8 cellular contexts compared by ENCODE assay signal in genomic region chr2:84939426-84940087, GRCh38.
DNase-seq lines count a peak whose midpoint lies in the region; ATAC-seq and TF ChIP-seq lines count a peak whose summit lies in the region.

No MANE protein-coding gene starts in this region.

- peak overlapping the region; percentile 46 to 48 for H3K4me3 ChIP-seq in duodenal mucosa (ENCODE audit: low read depth in 1 of 2, low read length in 2 of 2)
- H3K4me3 ChIP-seq in WERI-Rb-1 (ENCODE audit: low read depth, low read length), result no peak overlapping the region

- H3K27ac ChIP-seq in duodenal mucosa (ENCODE audit: low read depth, low read length) (peak overlapping the region; percentile 46), WERI-Rb-1 (no peak overlapping the region)

- no peak for TF ChIP-seq CTCF in WERI-Rb-1 (IDR thresholded peaks at IDR 0.05; ENCODE audit: low read depth, low read length)

- H3K9ac ChIP-seq in duodenal mucosa (ENCODE audit: low read depth in 1 of 2, low read length in 2 of 2), result peak overlapping the region; percentile 24 to 54

- H3K36me3 ChIP-seq in duodenal mucosa (ENCODE audit: control insufficient read depth in 1 of 2, insufficient read depth in 2 of 2, low read length in 2 of 2), result no peaks in the 10 kb centered on the region
- no peaks in the 10 kb centered on the region for H3K36me3 ChIP-seq in WERI-Rb-1

- DNase-seq in T-helper 2 cell, result peak in 4 of 5 experiments; percentile 50 to 98 (median 68)
- peak; percentile 18 to 42 for DNase-seq in stimulated activated CD8-positive, alpha-beta memory T cell treated with anti-CD3 and anti-CD28 coated beads, Interleukin-2, amount 100 ng/mL, for 1 hour (ENCODE audit: low read depth in 2 of 2)
- DNase-seq in WERI-Rb-1, result no peak
- no peak for DNase-seq in islet precursor cell
- DNase-seq in SHP77 (lab: John Stamatoyannopoulos, UW), result no peak

- no peaks in the 10 kb centered on the region for H3K27me3 ChIP-seq in duodenal mucosa (ENCODE audit: control insufficient read depth in 1 of 2, insufficient read depth in 2 of 2, low read length in 2 of 2)
- no peaks in the 10 kb centered on the region for H3K27me3 ChIP-seq in WERI-Rb-1 (ENCODE audit: insufficient read depth, low read depth, severe bottlenecking)

- H3K4me1 ChIP-seq in duodenal mucosa (ENCODE audit: control insufficient read depth in 1 of 2, insufficient read depth in 2 of 2, low read length in 2 of 2), result peaks cover 11 to 14% of the 10 kb centered on the region in 2 donors

- H3K9me3 ChIP-seq in duodenal mucosa (ENCODE audit: control insufficient read depth in 1 of 2, low read length in 2 of 2) (no peaks in the 10 kb centered on the region), WERI-Rb-1 (ENCODE audit: severe bottlenecking) (no peaks in the 10 kb centered on the region)

- ATAC-seq in GM19023 (IDR thresholded peaks at IDR 0.05; ENCODE audit: unreplicated experiment) (peak; percentile 86), HG03095 (IDR thresholded peaks at IDR 0.05; ENCODE audit: unreplicated experiment) (peak; percentile 72)

Comparison
In these comparisons a context has a peak if more than half of its experiments do, and no peak if none do; other contexts are left out.
1. DNase-seq: peak in T-helper 2 cell (4 of 5) and stimulated activated CD8-positive, alpha-beta memory T cell treated with anti-CD3 and anti-CD28 coated beads, Interleukin-2, amount 100 ng/mL, for 1 hour (2 of 2); none in WERI-Rb-1 (single experiment), islet precursor cell (single experiment) and SHP77 (0 of 2).